2 cellular contexts compared by ENCODE assay signal in genomic region chr16:54955757-54956156, GRCh38.
TF ChIP-seq lines count a peak whose summit lies in the region.

No MANE protein-coding gene starts in this region.

TF ChIP-seq in HepG2, 621 proteins besides CTCF, POLR2A, EP300 and RAD21:
- TF ChIP-seq THAP11 (CRISPR knock-in tag; IDR thresholded peaks at IDR 0.05) (no peak), ZNF629 (CRISPR knock-in tag; conservative IDR thresholded peaks at IDR 0.05) (peak; percentile 62; the same call in 1 of the 2 replicates)

TF ChIP-seq in K562, 482 proteins besides CTCF, POLR2A, EP300 and RAD21:
- TF ChIP-seq CBFA2T3 (IDR thresholded peaks at IDR 0.05): no peak
- TF ChIP-seq ZNF766 (CRISPR knock-in tag; conservative IDR thresholded peaks at IDR 0.05): no peak
- no peak for TF ChIP-seq SPI1 (IDR thresholded peaks at IDR 0.05; ENCODE audit: borderline replicate concordance, low read depth, low read length)
- no peak for TF ChIP-seq CBFB (CRISPR knock-in tag; IDR thresholded peaks at IDR 0.05)
- no peak for TF ChIP-seq ZNF57 (CRISPR knock-in tag; IDR thresholded peaks at IDR 0.05)
- TF ChIP-seq RBM25 (IDR thresholded peaks at IDR 0.05; ENCODE audit: low read depth, low read length, severe bottlenecking): peak; percentile 63
- no peak for TF ChIP-seq CBX8 (IDR thresholded peaks at IDR 0.05; ENCODE audit: borderline replicate concordance, extremely low read depth, low read depth, low read length, poor library complexity, severe bottlenecking)
- no peak for TF ChIP-seq SUPT5H (IDR thresholded peaks at IDR 0.05)
- no peak for TF ChIP-seq ZNF133 (CRISPR knock-in tag; IDR thresholded peaks at IDR 0.05)
